In genomic region chr7:123744416-123744815, GRCh38 we compare ENCODE assay signal across 19 cellular contexts.
"Had no signal": no experiment of that assay in that cellular context is flagged by ENCODE, and none has a peak within 500 bp of the region (broad histone marks: within the 10 kb centered on the region; RNA-seq: fewer than 3 reads in every experiment).

No MANE protein-coding gene starts in this region.

- ATAC-seq: left cardiac atrium had no signal

- H3K27me3 ChIP-seq: esophagus muscularis mucosa, suprapubic skin, tibial nerve had no signal

- H3K36me3 Mint-ChIP-seq: memory B cell had no signal

- DNase-seq: activated CD4-positive, alpha-beta memory T cell treated with anti-CD3 and anti-CD28 coated beads for 36 hours; activated CD4-positive, alpha-beta T cell treated with anti-CD3 and anti-CD28 coated beads for 48 hours; activated naive CD4-positive, alpha-beta T cell treated with Interleukin-2 at 50 U/mL for 16 hours; activated T-cell treated with anti-CD3 and anti-CD28 coated beads, Interleukin-2, amount 50 U/mL, for 48 hours; amygdala; effector memory CD4-positive, alpha-beta T cell; head of caudate nucleus; islet precursor cell; left cardiac atrium; stimulated activated CD4-positive, alpha-beta T cell treated with anti-CD3 and anti-CD28 coated beads, Interleukin-12 subunit alpha, Interleukin-12 subunit beta, amount 100 ng/mL, for 4 hours; stimulated activated CD4-positive, alpha-beta T cell treated with anti-CD3 and anti-CD28 coated beads, Interleukin-1b, Interleukin-23, amount 100 ng/mL, for 48 hours had no signal

- H3K4me3 Mint-ChIP-seq: activated CD4-positive, alpha-beta memory T cell treated with anti-CD3 and anti-CD28 coated beads for 36 hours; memory B cell; stimulated activated naive CD8-positive, alpha-beta T cell treated with anti-CD3 and anti-CD28 coated beads, Interleukin-15, Interleukin-2, amounts not matched to agents 100 ng/mL and 50 ng/mL, for 24 hours had no signal

- H3K36me3 ChIP-seq: esophagus muscularis mucosa, suprapubic skin, tibial nerve had no signal

- H3K27ac Mint-ChIP-seq: activated CD4-positive, alpha-beta memory T cell treated with anti-CD3 and anti-CD28 coated beads for 36 hours; memory B cell; progenitor cell of endocrine pancreas; stimulated activated naive CD8-positive, alpha-beta T cell treated with anti-CD3 and anti-CD28 coated beads, Interleukin-15, Interleukin-2, amounts not matched to agents 100 ng/mL and 50 ng/mL, for 24 hours had no signal

- FAIRE-seq: frontal cortex had no signal

- H3K27ac ChIP-seq: esophagus muscularis mucosa, suprapubic skin, tibial nerve had no signal

- H3K9me3 ChIP-seq: esophagus muscularis mucosa, suprapubic skin, tibial nerve had no signal

- H3K9me3 Mint-ChIP-seq: activated CD4-positive, alpha-beta memory T cell treated with anti-CD3 and anti-CD28 coated beads for 36 hours; memory B cell; neural crest cell; stimulated activated naive CD8-positive, alpha-beta T cell treated with anti-CD3 and anti-CD28 coated beads, Interleukin-15, Interleukin-2, amounts not matched to agents 100 ng/mL and 50 ng/mL, for 24 hours had no signal

- H3K27me3 Mint-ChIP-seq: activated CD4-positive, alpha-beta memory T cell treated with anti-CD3 and anti-CD28 coated beads for 36 hours; memory B cell; progenitor cell of endocrine pancreas; stimulated activated naive CD8-positive, alpha-beta T cell treated with anti-CD3 and anti-CD28 coated beads, Interleukin-15, Interleukin-2, amounts not matched to agents 100 ng/mL and 50 ng/mL, for 24 hours had no signal

- H3K4me3 ChIP-seq: esophagus muscularis mucosa, suprapubic skin, tibial nerve had no signal
